ENCODE assay signal across 27 cellular contexts in the genomic region with DNA sequence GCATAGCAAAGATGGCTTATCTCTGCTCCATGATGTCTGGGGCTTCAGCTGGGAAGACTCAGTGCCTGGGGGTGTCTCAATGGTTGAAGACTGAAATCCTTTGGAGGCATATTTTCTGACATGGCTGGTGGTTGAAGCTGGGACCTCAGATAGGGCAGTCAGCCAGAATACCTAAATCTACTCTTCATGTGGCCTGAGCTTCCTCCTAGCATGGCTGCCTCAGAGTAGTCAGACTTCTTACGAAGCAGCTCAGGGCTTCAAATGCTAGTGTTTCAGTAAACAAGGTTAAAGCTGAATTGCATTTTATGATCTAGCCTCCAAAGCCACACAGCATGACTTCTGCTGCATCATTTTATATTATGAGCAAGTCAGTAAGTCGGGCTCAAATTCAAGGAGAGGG.
"Had no signal": no experiment of that assay in that cellular context is flagged by ENCODE, and none has a peak within 500 bp of the region (broad histone marks: within the 10 kb centered on the region; RNA-seq: fewer than 3 reads in every experiment).

No MANE protein-coding gene starts in this region.

- H3K27me3 ChIP-seq: hepatocyte, pancreas, stomach, testis, thyroid gland, transverse colon, upper lobe of left lung, vagina had no signal

- H3K9me3 ChIP-seq: pancreas, prostate gland, stomach, testis, thyroid gland, transverse colon, upper lobe of left lung, vagina had no signal

- H3K4me1 Mint-ChIP-seq: mesothelial cell of epicardium had no signal

- H3K27ac ChIP-seq: hepatocyte, left ventricle myocardium inferior, pancreas, prostate gland, skin epidermis, stomach, testis, thyroid gland, transverse colon, upper lobe of left lung, vagina had no signal

- H3K27ac Mint-ChIP-seq: mesothelial cell of epicardium, natural killer cell had no signal

- H3K4me1 ChIP-seq: prostate gland had no signal

- H3K9me3 Mint-ChIP-seq: natural killer cell had no signal

- H3K36me3 Mint-ChIP-seq: mesothelial cell of epicardium, naive B cell, natural killer cell had no signal

- H3K4me3 Mint-ChIP-seq: mesothelial cell of epicardium had no signal

- H3K36me3 ChIP-seq: left ventricle myocardium inferior, pancreas, prostate gland, stomach, thyroid gland, transverse colon, upper lobe of left lung, vagina had no signal

- ATAC-seq: natural killer cell; pancreas; right cardiac atrium; sciatic nerve; stimulated activated naive CD8-positive, alpha-beta T cell treated with anti-CD3 and anti-CD28 coated beads, Interleukin-15, Interleukin-2, amounts not matched to agents 100 U/mL and 50 U/mL, for 24 hours had no signal

- H3K4me3 ChIP-seq: hepatocyte, left ventricle myocardium inferior, lung, pancreas, prostate gland, skin epidermis, stomach, testis, thyroid gland, transverse colon, upper lobe of left lung, vagina had no signal

- DNase-seq: islet precursor cell; left ventricle myocardium inferior; mesendoderm; naive B cell; natural killer cell; nucleus accumbens; pancreas; posterior cingulate gyrus; retina; right cardiac atrium; stimulated activated CD4-positive, alpha-beta T cell treated with anti-CD3 and anti-CD28 coated beads, Interleukin-12 subunit alpha, Interleukin-12 subunit beta, amount 100 ng/mL, for 4 hours; stimulated activated CD4-positive, alpha-beta T cell treated with anti-CD3 and anti-CD28 coated beads, Interleukin-15, amount 100 ng/mL, for 24 hours; stimulated activated CD4-positive, alpha-beta T cell treated with anti-CD3 and anti-CD28 coated beads, Interleukin-2, amount 100 ng/mL, for 24 hours; stimulated activated CD4-positive, alpha-beta T cell treated with anti-CD3 and anti-CD28 coated beads, Interleukin-4, amount 100 ng/mL, for 1 hour; stimulated activated naive CD8-positive, alpha-beta T cell treated with anti-CD3 and anti-CD28 coated beads, Interleukin-15, Interleukin-2, amounts not matched to agents 100 U/mL and 50 U/mL, for 24 hours; stomach; testis; thyroid gland; transverse colon; upper lobe of left lung had no signal
